32 cellular contexts compared by ENCODE assay signal in genomic region chr20:36925234-36925633, GRCh38. TPM values are rescaled to one million over a fixed set of nuclear protein-coding genes. Genes with fewer than 3 reads are reported as not detected.
DNase-seq lines count a peak whose midpoint lies in the region; ATAC-seq and TF ChIP-seq lines count a peak whose summit lies in the region.
"Had no signal": no experiment of that assay in that cellular context is flagged by ENCODE, and none has a peak within 500 bp of the region (broad histone marks: within the 10 kb centered on the region; RNA-seq: fewer than 3 reads in every experiment).

No MANE protein-coding gene starts in this region.

- no peaks in the 10 kb centered on the region for H3K9me3 ChIP-seq in effector memory CD4-positive, alpha-beta T cell (ENCODE audit: control insufficient read depth, low read length)
- H3K9me3 ChIP-seq: gastroesophageal sphincter, HAP-1, psoas muscle, sigmoid colon, SJCRH30, testis had no signal

- no peak overlapping the region for H3K4me3 Mint-ChIP-seq in activated naive CD4-positive, alpha-beta T cell treated with anti-CD3 and anti-CD28 coated beads for 36 hours
- no peak overlapping the region for H3K4me3 Mint-ChIP-seq in HFFc6
- no peak overlapping the region for H3K4me3 Mint-ChIP-seq in stimulated activated effector memory CD8-positive, alpha-beta T cell treated with anti-CD3 and anti-CD28 coated beads, Interleukin-12 subunit alpha, Interleukin-12 subunit beta, amount 100 ng/mL, for 72 hours
- H3K4me3 Mint-ChIP-seq: activated naive CD8-positive, alpha-beta T cell treated with anti-CD3 and anti-CD28 coated beads, Interleukin-2, amount 10 ng/mL, durations not matched to agents 7 days and 5 days; dendritic cell treated with granulocyte-macrophage colony-stimulating factor and Interleukin-4, amounts not matched to agents 40 ng/mL and 50 ng/mL, for 4 days had no signal

- WGBS in lower leg skin, 2 donors: 40 to 55% methylated on average over 2 of the region's 2 CpGs

- H3K4me1 Mint-ChIP-seq in activated naive CD4-positive, alpha-beta T cell treated with anti-CD3 and anti-CD28 coated beads for 36 hours (ENCODE audit: low read depth): peaks cover 46% of the 10 kb centered on the region
- H3K4me1 Mint-ChIP-seq in HFFc6 (ENCODE audit: low read depth): peaks cover 21% of the 10 kb centered on the region
- peaks cover 21% of the 10 kb centered on the region for H3K4me1 Mint-ChIP-seq in stimulated activated effector memory CD8-positive, alpha-beta T cell treated with anti-CD3 and anti-CD28 coated beads, Interleukin-12 subunit alpha, Interleukin-12 subunit beta, amount 100 ng/mL, for 72 hours

- no peak for TF ChIP-seq CTCF in HFFc6 (IDR thresholded peaks at IDR 0.05)
- no peak for TF ChIP-seq CTCF in lower leg skin (IDR thresholded peaks at IDR 0.05)

- peaks cover 6% of the 10 kb centered on the region for H3K4me1 ChIP-seq in effector memory CD4-positive, alpha-beta T cell (ENCODE audit: control insufficient read depth, insufficient read depth, low read length, poor library complexity, severe bottlenecking)
- H3K4me1 ChIP-seq: HAP-1, psoas muscle, sigmoid colon, SJCRH30, testis had no signal

- no peaks in the 10 kb centered on the region for H3K27me3 ChIP-seq in effector memory CD4-positive, alpha-beta T cell (replicated peaks; ENCODE audit: control insufficient read depth, insufficient read depth, low read length, poor library complexity, severe bottlenecking)
- H3K27me3 ChIP-seq: gastroesophageal sphincter, hepatocyte, sigmoid colon, SJCRH30, testis had no signal

- DNase-seq in activated naive CD4-positive, alpha-beta T cell treated with anti-CD3 and anti-CD28 coated beads for 36 hours: no peak
- DNase-seq in activated naive CD4-positive, alpha-beta T cell treated with Interleukin-2 at 50 U/mL for 16 hours: no peak
- peak; percentile 15 for DNase-seq in HFFc6
- DNase-seq in effector memory CD4-positive, alpha-beta T cell: no peak
- DNase-seq in stimulated activated effector memory CD8-positive, alpha-beta T cell treated with anti-CD3 and anti-CD28 coated beads, Interleukin-12 subunit alpha, Interleukin-12 subunit beta, amount 100 ng/mL, for 72 hours (ENCODE audit: low spot score in 2 of 2): no peak
- no peak for DNase-seq in lower leg skin (ENCODE audit: low spot score in 2 of 2)
- no peak for DNase-seq in effector CD8-positive, alpha-beta T cell (lab: John Stamatoyannopoulos, UW)
- DNase-seq: activated naive CD8-positive, alpha-beta T cell treated with anti-CD3 and anti-CD28 coated beads, Interleukin-2, amount 10 ng/mL, durations not matched to agents 7 days and 5 days; central memory CD4-positive, alpha-beta T cell; COR-L47; KBM-7; NCI-H1436; NCI-H2081 treated with DMSO at 0.1 percent for 48 hours; NCI-H345; NCI-H774; occipital lobe; psoas muscle; sigmoid colon; SJCRH30; stimulated activated naive CD4-positive, alpha-beta T cell; T-helper 1 cell; testis had no signal

- H3K27ac ChIP-seq in effector memory CD4-positive, alpha-beta T cell (ENCODE audit: insufficient read depth, low read length, poor library complexity, severe bottlenecking): peak overlapping the region; percentile 45
- H3K27ac ChIP-seq: hepatocyte, psoas muscle, sigmoid colon, SJCRH30, testis had no signal

- peaks cover 81% of the 10 kb centered on the region for H3K36me3 ChIP-seq in effector memory CD4-positive, alpha-beta T cell (ENCODE audit: control insufficient read depth, insufficient read depth, low read length)
- H3K36me3 ChIP-seq: SJCRH30 had no signal

- H3K27ac Mint-ChIP-seq in activated naive CD4-positive, alpha-beta T cell treated with anti-CD3 and anti-CD28 coated beads for 36 hours: peak overlapping the region; percentile 62
- H3K27ac Mint-ChIP-seq in HFFc6: no peak overlapping the region
- H3K27ac Mint-ChIP-seq in stimulated activated effector memory CD8-positive, alpha-beta T cell treated with anti-CD3 and anti-CD28 coated beads, Interleukin-12 subunit alpha, Interleukin-12 subunit beta, amount 100 ng/mL, for 72 hours: peak overlapping the region; percentile 67

- peaks cover 35% of the 10 kb centered on the region for H3K36me3 Mint-ChIP-seq in activated naive CD4-positive, alpha-beta T cell treated with anti-CD3 and anti-CD28 coated beads for 36 hours (ENCODE audit: low read depth)
- 0 out of 2 replicates have a peak, but pooled peaks cover 4% of the 10 kb centered on the region for H3K36me3 Mint-ChIP-seq in HFFc6 (ENCODE audit: low read depth)
- peaks cover 98% of the 10 kb centered on the region for H3K36me3 Mint-ChIP-seq in stimulated activated effector memory CD8-positive, alpha-beta T cell treated with anti-CD3 and anti-CD28 coated beads, Interleukin-12 subunit alpha, Interleukin-12 subunit beta, amount 100 ng/mL, for 72 hours

- CTCF ChIA-PET in activated naive CD4-positive, alpha-beta T cell treated with anti-CD3 and anti-CD28 coated beads for 36 hours (lab: Charles Lee): no interaction called here

- intact Hi-C loops in activated naive CD4-positive, alpha-beta T cell treated with anti-CD3 and anti-CD28 coated beads for 36 hours (cut with micrococcal nuclease): no loop called here
- intact Hi-C loops in lower leg skin (cut with DNase I; ENCODE audit: low total_unique reads): no loop called here

- no peak for ATAC-seq in stimulated activated effector memory CD8-positive, alpha-beta T cell treated with anti-CD3 and anti-CD28 coated beads, Interleukin-12 subunit alpha, Interleukin-12 subunit beta, amount 100 ng/mL, for 72 hours
- no peak for ATAC-seq in HG03045 (IDR thresholded peaks at IDR 0.05; ENCODE audit: unreplicated experiment)
- ATAC-seq: activated CD4-positive, CD25-positive, alpha-beta regulatory T cell treated with anti-CD3 and anti-CD28 coated beads, Interleukin-2, amount 50 U/mL, for 24 hours; gastroesophageal sphincter; left lobe of liver; psoas muscle had no signal

- TF ChIP-seq POLR2A in lower leg skin (IDR thresholded peaks at IDR 0.05): no peak

- H3K9me3 Mint-ChIP-seq in activated naive CD4-positive, alpha-beta T cell treated with anti-CD3 and anti-CD28 coated beads for 36 hours: no peaks in the 10 kb centered on the region
- H3K9me3 Mint-ChIP-seq in HFFc6: no peaks in the 10 kb centered on the region
- H3K9me3 Mint-ChIP-seq in stimulated activated effector memory CD8-positive, alpha-beta T cell treated with anti-CD3 and anti-CD28 coated beads, Interleukin-12 subunit alpha, Interleukin-12 subunit beta, amount 100 ng/mL, for 72 hours: no peaks in the 10 kb centered on the region
- H3K9me3 Mint-ChIP-seq: activated naive CD8-positive, alpha-beta T cell treated with anti-CD3 and anti-CD28 coated beads, Interleukin-2, amount 10 ng/mL, durations not matched to agents 7 days and 5 days; dendritic cell treated with granulocyte-macrophage colony-stimulating factor and Interleukin-4, amounts not matched to agents 40 ng/mL and 50 ng/mL, for 4 days had no signal

- no peaks in the 10 kb centered on the region for H3K27me3 Mint-ChIP-seq in activated naive CD4-positive, alpha-beta T cell treated with anti-CD3 and anti-CD28 coated beads for 36 hours (ENCODE audit: low read depth)
- H3K27me3 Mint-ChIP-seq in HFFc6 (ENCODE audit: insufficient read depth): no peaks in the 10 kb centered on the region; the same call in 1 of the 2 replicates
- H3K27me3 Mint-ChIP-seq: activated naive CD8-positive, alpha-beta T cell treated with anti-CD3 and anti-CD28 coated beads, Interleukin-2, amount 10 ng/mL, durations not matched to agents 7 days and 5 days; dendritic cell treated with granulocyte-macrophage colony-stimulating factor and Interleukin-4, amounts not matched to agents 40 ng/mL and 50 ng/mL, for 4 days had no signal

- H3K4me3 ChIP-seq in effector memory CD4-positive, alpha-beta T cell (ENCODE audit: insufficient read depth, low read depth, low read length, poor library complexity, severe bottlenecking): no peak overlapping the region
- no peak overlapping the region for H3K4me3 ChIP-seq in lower leg skin (ENCODE audit: low read depth, poor library complexity, severe bottlenecking)
- H3K4me3 ChIP-seq: gastroesophageal sphincter, HAP-1, hepatocyte, psoas muscle, sigmoid colon, SJCRH30, testis had no signal

RNA-seq across cellular contexts. Expression of gene SAMHD1, which starts 26.3 kb away (rescaled TPM):
- 10 to 100 TPM; 29.9 to 33.5 TPM for total RNA-seq in activated naive CD4-positive, alpha-beta T cell treated with anti-CD3 and anti-CD28 coated beads for 36 hours
- 10 to 100 TPM; 19.4 to 31.3 (median 23.8) TPM for total RNA-seq in HFFc6 (2021; fragmentation: NEBNext Ultra II Directional; extraction: Animal tissue kit (Norgen Biotek cat#: 25700))
- total RNA-seq in lower leg skin: 100 to 1,000 TPM in 1 of 4 donors, 10 to 100 TPM in 3; 29.4 to 109 (median 38.3) TPM

RNA-seq across cellular contexts. Expression of gene TLDC2, which starts 49.3 kb away (rescaled TPM):
- total RNA-seq in activated naive CD4-positive, alpha-beta T cell treated with anti-CD3 and anti-CD28 coated beads for 36 hours: not detected
- under 1 TPM; 0.17 to 0.55 (median 0.39) TPM for total RNA-seq in HFFc6 (2021; fragmentation: NEBNext Ultra II Directional; extraction: Animal tissue kit (Norgen Biotek cat#: 25700))
- under 1 TPM in 2 of 4 donors, not detected in 2; 0.42 to 0.58 TPM for total RNA-seq in lower leg skin
- total RNA-seq: A673; activated CD8-positive, alpha-beta memory T cell treated with anti-CD3 and anti-CD28 coated beads for 36 hours; activated naive CD8-positive, alpha-beta T cell treated with anti-CD3 and anti-CD28 coated beads, Interleukin-2, amount 10 ng/mL, durations not matched to agents 7 days and 5 days; left lobe of liver; RPMI7951 had no signal
